ENCODE assay signal across 13 cellular contexts in the genomic region with DNA sequence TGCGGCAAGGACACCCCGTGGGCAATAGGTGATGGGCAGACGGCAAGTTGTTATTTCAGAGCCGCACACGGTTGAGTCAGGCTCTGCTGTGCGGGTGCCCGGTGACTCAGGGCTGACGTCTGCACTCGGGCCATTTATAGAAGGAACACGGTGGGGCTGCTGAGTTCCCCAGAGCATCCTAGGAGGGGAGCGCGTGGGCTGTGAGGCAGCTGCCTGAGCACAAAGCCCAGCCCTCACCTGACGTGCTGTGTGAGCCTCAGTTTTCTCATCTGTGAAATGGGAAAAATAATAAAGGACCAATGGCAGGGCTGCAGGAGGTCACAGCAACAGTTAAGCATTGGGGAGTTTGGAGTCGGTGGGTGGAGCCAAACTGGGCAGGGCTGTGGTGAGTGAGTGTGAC. TPM values are rescaled to one million over a fixed set of nuclear protein-coding genes. Genes with fewer than 3 reads are reported as not detected.
DNase-seq lines count a peak whose midpoint lies in the region; ATAC-seq and TF ChIP-seq lines count a peak whose summit lies in the region.
"Had no signal": no experiment of that assay in that cellular context is flagged by ENCODE, and none has a peak within 500 bp of the region (broad histone marks: within the 10 kb centered on the region; RNA-seq: fewer than 3 reads in every experiment).

No MANE protein-coding gene starts in this region.

- H3K9me3 ChIP-seq in Panc1 (ENCODE audit: control insufficient read depth, insufficient read depth, low read depth, low read length) = no peaks in the 10 kb centered on the region
- no peaks in the 10 kb centered on the region for H3K9me3 ChIP-seq in CD8-positive, alpha-beta memory T cell (ENCODE audit: low read length)
- H3K9me3 ChIP-seq: gastroesophageal sphincter had no signal

- POLR2A ChIA-PET in Panc1 (lab: Charles Lee) = no interaction called here
- POLR2A ChIA-PET in CD8-positive, alpha-beta memory T cell (lab: Charles Lee) = no interaction called here

- H3K27me3 Mint-ChIP-seq in activated CD4-positive, alpha-beta T cell treated with anti-CD3 and anti-CD28 coated beads, Interleukin-2, amount 10 ng/mL, durations not matched to agents 24 days and 14 days = peaks cover 7% of the 10 kb centered on the region
- peaks cover 14 to 20% of the 10 kb centered on the region in 2 donors for H3K27me3 Mint-ChIP-seq in CD8-positive, alpha-beta memory T cell

- H3K27ac ChIP-seq in Panc1 (ENCODE audit: low read length) = no peak overlapping the region
- H3K27ac ChIP-seq in CD8-positive, alpha-beta memory T cell (ENCODE audit: low read depth, low read length) = no peak overlapping the region
- H3K27ac ChIP-seq: gastroesophageal sphincter had no signal

- CTCF ChIA-PET in Panc1 (lab: Charles Lee) = interaction anchor here (0.6 kb wide), 1 partner anchor 12 kb away, joined by 6 read pairs; no protein-coding TSS in a partner anchor
- CTCF ChIA-PET in CD8-positive, alpha-beta memory T cell (lab: Charles Lee) = no interaction called here

- intact Hi-C loops in Panc1 (cut with micrococcal nuclease; ENCODE audit: unreplicated experiment) = no loop called here
- intact Hi-C loops in activated CD4-positive, alpha-beta T cell treated with anti-CD3 and anti-CD28 coated beads, Interleukin-2, amount 10 ng/mL, durations not matched to agents 24 days and 14 days (cut with micrococcal nuclease) = no loop called here

- H3K36me3 ChIP-seq in Panc1 (ENCODE audit: control insufficient read depth, insufficient read depth, low read length) = no peaks in the 10 kb centered on the region
- no peaks in the 10 kb centered on the region for H3K36me3 ChIP-seq in CD8-positive, alpha-beta memory T cell (ENCODE audit: insufficient read depth, low read length)
- H3K36me3 ChIP-seq: gastroesophageal sphincter had no signal

- no TSS peak for BruUV-seq in Panc1 (replicated peaks; lab: Mats Ljungman, UMichigan)

- H3K4me3 ChIP-seq in Panc1 (ENCODE audit: low read depth in 2 of 2, low read length in 2 of 2) (no peak overlapping the region), epithelial cell of esophagus (ENCODE audit: low read length) (no peak overlapping the region)
- no peak overlapping the region for H3K4me3 ChIP-seq in CD8-positive, alpha-beta memory T cell (ENCODE audit: low read length)
- H3K4me3 ChIP-seq: gastroesophageal sphincter had no signal

- H3K4me1 Mint-ChIP-seq in activated CD4-positive, alpha-beta T cell treated with anti-CD3 and anti-CD28 coated beads, Interleukin-2, amount 10 ng/mL, durations not matched to agents 24 days and 14 days = no peaks in the 10 kb centered on the region
- peaks cover 0 to 3% (median 0%) of the 10 kb centered on the region in 3 donors for H3K4me1 Mint-ChIP-seq in CD8-positive, alpha-beta memory T cell

- TF ChIP-seq CTCF in Panc1 (IDR thresholded peaks at IDR 0.05) (no peak), epithelial cell of esophagus (IDR thresholded peaks at IDR 0.05; ENCODE audit: insufficient read depth, low read depth, low read length, missing control alignments) (no peak)

- ATAC-seq in Panc1 = peak; percentile 80
- ATAC-seq: gastroesophageal sphincter; natural killer cell treated with Interleukin-12 subunit alpha and Interleukin-12 subunit beta and Interleukin-15 and Interleukin-18, amount 100 ng/mL, for 72 hours had no signal

- H3K27me3 ChIP-seq in Panc1 (ENCODE audit: control insufficient read depth, insufficient read depth, low read length) = no peaks in the 10 kb centered on the region
- no peaks in the 10 kb centered on the region for H3K27me3 ChIP-seq in CD8-positive, alpha-beta memory T cell (ENCODE audit: insufficient read depth, low read length, poor library complexity, severe bottlenecking)

- no peak overlapping the region for H3K4me3 Mint-ChIP-seq in activated CD4-positive, alpha-beta T cell treated with anti-CD3 and anti-CD28 coated beads, Interleukin-2, amount 10 ng/mL, durations not matched to agents 24 days and 14 days
- H3K4me3 Mint-ChIP-seq in CD8-positive, alpha-beta memory T cell = no peak overlapping the region
- H3K4me3 Mint-ChIP-seq: natural killer cell treated with Interleukin-12 subunit alpha and Interleukin-12 subunit beta and Interleukin-15 and Interleukin-18, amount 100 ng/mL, for 72 hours; T-helper 2 cell treated with Interferon-gamma antibody and Interleukin-4, amounts not matched to agents 5 μg/mL and 100 μg/mL, for 36 hours had no signal

- H3K4me1 ChIP-seq in Panc1 (ENCODE audit: control insufficient read depth, insufficient read depth, low read length) = no peaks in the 10 kb centered on the region; the same call in 1 of the 2 replicates
- H3K4me1 ChIP-seq in CD8-positive, alpha-beta memory T cell (ENCODE audit: insufficient read depth, low read length) = no peaks in the 10 kb centered on the region
- H3K4me1 ChIP-seq: gastroesophageal sphincter had no signal

- H3K36me3 Mint-ChIP-seq in activated CD4-positive, alpha-beta T cell treated with anti-CD3 and anti-CD28 coated beads, Interleukin-2, amount 10 ng/mL, durations not matched to agents 24 days and 14 days (ENCODE audit: low read depth) = no peaks in the 10 kb centered on the region
- no peaks in the 10 kb centered on the region for H3K36me3 Mint-ChIP-seq in CD8-positive, alpha-beta memory T cell
- H3K36me3 Mint-ChIP-seq: natural killer cell treated with Interleukin-12 subunit alpha and Interleukin-12 subunit beta and Interleukin-15 and Interleukin-18, amount 100 ng/mL, for 72 hours had no signal

- in situ Hi-C loops in Panc1 (cut with HindIII; ENCODE audit: low pct_unique_long_range_greater_than_20kb, low sequenced_read_pairs) = no loop called here

- DNase-seq in SIG-M5 treated with dmso at 0.1 percent for 504 hours (lab: John Stamatoyannopoulos, UW; ENCODE audit: unreplicated experiment) (peak; percentile 32), SIG-M5 (lab: John Stamatoyannopoulos, UW) (no peak), Panc1 (ENCODE audit: low read depth, low spot score) (no peak), epithelial cell of esophagus (ENCODE audit: low read depth) (peak; percentile 94), smooth muscle cell of the brain vasculature (ENCODE audit: low read depth, low spot score) (peak; percentile 73), NCI-H345 (lab: John Stamatoyannopoulos, UW) (no peak)
- DNase-seq in activated CD4-positive, alpha-beta T cell treated with anti-CD3 and anti-CD28 coated beads, Interleukin-2, amount 10 ng/mL, durations not matched to agents 24 days and 14 days = no peak
- no peak for DNase-seq in CD8-positive, alpha-beta memory T cell
- DNase-seq: activated gamma-delta T cell, MM.1S had no signal

- no peaks in the 10 kb centered on the region for H3K9me3 Mint-ChIP-seq in activated CD4-positive, alpha-beta T cell treated with anti-CD3 and anti-CD28 coated beads, Interleukin-2, amount 10 ng/mL, durations not matched to agents 24 days and 14 days
- H3K9me3 Mint-ChIP-seq in CD8-positive, alpha-beta memory T cell = peaks cover 0 to 1% (median 0%) of the 10 kb centered on the region in 5 donors
- H3K9me3 Mint-ChIP-seq: natural killer cell treated with Interleukin-12 subunit alpha and Interleukin-12 subunit beta and Interleukin-15 and Interleukin-18, amount 100 ng/mL, for 72 hours; T-helper 2 cell treated with Interferon-gamma antibody and Interleukin-4, amounts not matched to agents 5 μg/mL and 100 μg/mL, for 36 hours had no signal

- H3K27ac Mint-ChIP-seq in activated CD4-positive, alpha-beta T cell treated with anti-CD3 and anti-CD28 coated beads, Interleukin-2, amount 10 ng/mL, durations not matched to agents 24 days and 14 days = no peak overlapping the region
- no peak overlapping the region for H3K27ac Mint-ChIP-seq in CD8-positive, alpha-beta memory T cell
- H3K27ac Mint-ChIP-seq: natural killer cell treated with Interleukin-12 subunit alpha and Interleukin-12 subunit beta and Interleukin-15 and Interleukin-18, amount 100 ng/mL, for 72 hours; T-helper 2 cell treated with Interferon-gamma antibody and Interleukin-4, amounts not matched to agents 5 μg/mL and 100 μg/mL, for 36 hours had no signal

RNA-seq across cellular contexts. Expression of gene RHOD, which starts 11.3 kb away (rescaled TPM):
- total RNA-seq in Panc1 (2021; ENCODE audit: unreplicated experiment) = 33.5 TPM
- polyA plus RNA-seq in Panc1 (2012; ENCODE audit: insufficient read length) = 65.9 TPM
- 0.35 TPM in 1 of 2 replicates, not detected in the other for total RNA-seq in activated CD4-positive, alpha-beta T cell treated with anti-CD3 and anti-CD28 coated beads, Interleukin-2, amount 10 ng/mL, durations not matched to agents 24 days and 14 days
- 1 to 10 TPM; 1.7 to 1.9 TPM for total RNA-seq in CD8-positive, alpha-beta memory T cell
- polyA plus RNA-seq in CD8-positive, alpha-beta memory T cell = 1.1 TPM
- total RNA-seq: natural killer cell treated with Interleukin-12 subunit alpha and Interleukin-12 subunit beta and Interleukin-15 and Interleukin-18, amount 100 ng/mL, for 72 hours had no signal

RNA-seq across cellular contexts. Expression of gene SYT12, which starts 22.4 kb away (rescaled TPM):
- 0.62 TPM for total RNA-seq in Panc1 (2021; ENCODE audit: unreplicated experiment)
- 0.64 TPM for polyA plus RNA-seq in Panc1 (2012; ENCODE audit: insufficient read length)
- not detected in 2 replicates for total RNA-seq in activated CD4-positive, alpha-beta T cell treated with anti-CD3 and anti-CD28 coated beads, Interleukin-2, amount 10 ng/mL, durations not matched to agents 24 days and 14 days
- total RNA-seq in CD8-positive, alpha-beta memory T cell = not detected
- not detected for polyA plus RNA-seq in CD8-positive, alpha-beta memory T cell

Comparison
In these comparisons a context has a peak if more than half of its experiments do, and no peak if none do; other contexts are left out.
1. DNase-seq: peak in SIG-M5 treated with dmso at 0.1 percent for 504 hours (single experiment), epithelial cell of esophagus (single experiment) and smooth muscle cell of the brain vasculature (single experiment); none in SIG-M5 (single experiment), Panc1 (single experiment), activated CD4-positive, alpha-beta T cell treated with anti-CD3 and anti-CD28 coated beads, Interleukin-2, amount 10 ng/mL, durations not matched to agents 24 days and 14 days (single experiment), NCI-H345 (single experiment) and CD8-positive, alpha-beta memory T cell (0 of 5).
2. RNA of gene RHOD, which starts 11.3 kb away (total RNA-seq): 33.5 TPM in Panc1 (single experiment); 1.7 to 1.9 TPM in CD8-positive, alpha-beta memory T cell and 0.35 TPM in activated CD4-positive, alpha-beta T cell treated with anti-CD3 and anti-CD28 coated beads, Interleukin-2, amount 10 ng/mL, durations not matched to agents 24 days and 14 days; every median in the first group is over 10 times any median in the second.